ENCODE assay signal across 8 cellular contexts in genomic region chr17:7204828-7205461, GRCh38. TPM values are rescaled to one million over a fixed set of nuclear protein-coding genes. Genes with fewer than 3 reads are reported as not detected.
A peak's percentile ranks its signal among the peaks of the same experiment; 100 is the strongest.
DNase-seq lines count a peak whose midpoint lies in the region; ATAC-seq, FAIRE-seq and TF ChIP-seq lines count a peak whose summit lies in the region.

No MANE protein-coding gene starts in this region.

- intact Hi-C loops in sigmoid colon (cut with DNase I): no loop called here

- peak in 2 of 4 donors; percentile 17 to 74 for TF ChIP-seq EP300 in sigmoid colon (IDR thresholded peaks at IDR 0.05)

- peaks cover 40% of the 10 kb centered on the region for H3K4me1 Mint-ChIP-seq in T-helper 17 cell

- H3K4me1 ChIP-seq in sigmoid colon: peaks cover 0 to 29% (median 19%) of the 10 kb centered on the region in 4 donors

- in situ Hi-C loops in astrocyte of the spinal cord (cut with HindIII; ENCODE audit: low sequenced_read_pairs): no loop called here

- H3K4me3 Mint-ChIP-seq in T-helper 17 cell: peak overlapping the region; percentile 90

- ATAC-seq in GM19468 (IDR thresholded peaks at IDR 0.05; ENCODE audit: extremely low read depth, unreplicated experiment): peak; percentile 45
- peak; percentile 84 for ATAC-seq in T-helper 17 cell

- peak overlapping the region; percentile 73 to 79 (median 76) for H3K27ac ChIP-seq in sigmoid colon

- peak overlapping the region; percentile 36 for H3K4me3 ChIP-seq in astrocyte of the spinal cord (ENCODE audit: low read depth, low read length)
- peak overlapping the region; percentile 31 to 61 (median 54) for H3K4me3 ChIP-seq in sigmoid colon

- peak overlapping the region; percentile 100 for H3K27ac Mint-ChIP-seq in T-helper 17 cell

- no peaks in the 10 kb centered on the region for H3K27me3 ChIP-seq in sigmoid colon

- WGBS in sigmoid colon, 2 donors: 0 to 1% methylated on average over 34 of the region's 34 CpGs

- no peaks in the 10 kb centered on the region for H3K27me3 Mint-ChIP-seq in T-helper 17 cell

- H3K9me3 ChIP-seq in T-helper 17 cell (ENCODE audit: control insufficient read depth, low read length, poor library complexity, severe bottlenecking) (no peaks in the 10 kb centered on the region), sigmoid colon (no peaks in the 10 kb centered on the region)

- H3K36me3 ChIP-seq in sigmoid colon: peaks cover 0 to 29% (median 14%) of the 10 kb centered on the region in 4 donors

- FAIRE-seq in urothelium cell line (lab: Jason Lieb, UNC): no peak

- no peak for TF ChIP-seq POLR2A in sigmoid colon (IDR thresholded peaks at IDR 0.05)

- no peaks in the 10 kb centered on the region for H3K36me3 Mint-ChIP-seq in T-helper 17 cell (ENCODE audit: low read depth)

- DNase-seq in COLO829 (ENCODE audit: low spot score) (peak; percentile 72), HuH-7 (ENCODE audit: low spot score) (peak; percentile 42), T-helper 17 cell (peak; percentile 96), astrocyte of the spinal cord (ENCODE audit: low read depth, low spot score) (peak; percentile 86), iPS DF 19.7 (ENCODE audit: low read depth, low spot score) (peak; percentile 94), sigmoid colon (peak; percentile 94), urothelium cell line (ENCODE audit: low spot score) (no peak)

- TF ChIP-seq CTCF in astrocyte of the spinal cord (IDR thresholded peaks at IDR 0.05; ENCODE audit: low read depth, low read length) (no peak), sigmoid colon (IDR thresholded peaks at IDR 0.05) (no peak)

RNA-seq across cellular contexts. Expression of gene DLG4, which starts 14.7 kb away (rescaled TPM):
- total RNA-seq in T-helper 17 cell (10 to 100 TPM in 1 of 2 donors, 1 to 10 TPM in 1; 9.8 to 16.1 TPM), sigmoid colon (10 to 100 TPM; 14.6 to 27.4 (median 16.7) TPM)
- polyA plus RNA-seq in sigmoid colon: 1 to 10 TPM; 1.6 to 8.3 (median 5.4) TPM

RNA-seq across cellular contexts. Expression of gene ACADVL, which starts 14.8 kb away (rescaled TPM):
- total RNA-seq in T-helper 17 cell (100 to 1,000 TPM; 268 to 279 TPM), sigmoid colon (100 to 1,000 TPM; 311 to 569 (median 338) TPM)
- polyA plus RNA-seq in sigmoid colon: 100 to 1,000 TPM; 211 to 587 (median 491) TPM

RNA-seq across cellular contexts. Expression of gene ASGR1, which starts 25.8 kb away (rescaled TPM):
- total RNA-seq in T-helper 17 cell (under 1 TPM; 0.42 to 0.92 TPM), sigmoid colon (under 1 TPM in 2 of 4 donors, not detected in 2; 0.36 to 0.55 TPM)
- 1 to 10 TPM; 1.7 to 2.4 (median 2.3) TPM for polyA plus RNA-seq in sigmoid colon

RNA-seq across cellular contexts. Expression of gene DVL2, which starts 29.4 kb away (rescaled TPM):
- total RNA-seq in T-helper 17 cell (10 to 100 TPM; 37.0 to 46.9 TPM), sigmoid colon (10 to 100 TPM; 36.4 to 56.2 (median 41.8) TPM)
- polyA plus RNA-seq in sigmoid colon: 10 to 100 TPM; 12.0 to 30.7 (median 13.2) TPM

RNA-seq across cellular contexts. Expression of gene PHF23, which starts 34.3 kb away (rescaled TPM):
- total RNA-seq in T-helper 17 cell: 10 to 100 TPM; 19.2 to 23.2 TPM
- total RNA-seq in sigmoid colon: 10 to 100 TPM; 23.1 to 45.4 (median 35.4) TPM
- polyA plus RNA-seq in sigmoid colon: 10 to 100 TPM; 40.7 to 45.6 (median 45.1) TPM
